ENCODE assay signal across 9 cellular contexts in the genomic region with DNA sequence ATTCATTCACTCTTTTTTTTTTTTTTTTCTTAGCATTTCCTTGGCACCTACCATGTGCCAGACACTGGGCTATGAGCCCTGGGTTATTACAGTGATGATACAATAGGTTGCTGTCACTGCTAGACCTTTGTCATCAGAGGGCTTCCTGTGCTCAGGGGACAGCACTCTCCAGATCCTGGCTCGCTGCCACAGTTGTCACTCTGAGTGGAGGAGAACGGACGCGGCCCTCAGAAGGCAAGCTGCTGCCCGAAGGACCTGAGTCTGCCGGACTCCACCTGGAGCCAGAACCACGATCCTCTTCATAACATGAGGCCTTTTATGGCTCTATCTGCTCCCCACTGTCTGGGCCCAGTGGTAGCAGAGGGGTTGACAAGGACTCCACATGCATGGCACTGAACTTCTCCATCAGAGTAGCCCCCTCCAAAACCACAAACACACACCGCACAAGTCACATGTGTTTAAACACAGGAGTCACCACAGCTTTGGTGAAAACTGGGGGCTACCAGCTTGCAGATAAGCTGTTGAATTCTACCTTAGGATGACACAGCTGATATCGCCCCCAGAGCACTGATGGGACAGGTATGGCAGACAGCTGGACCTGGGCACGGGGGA.
DNase-seq lines count a peak whose midpoint lies in the region; ATAC-seq and TF ChIP-seq lines count a peak whose summit lies in the region.
"Had no signal": no experiment of that assay in that cellular context is flagged by ENCODE, and none has a peak within 500 bp of the region (broad histone marks: within the 10 kb centered on the region; RNA-seq: fewer than 3 reads in every experiment).

No MANE protein-coding gene starts in this region.

- H3K9me3 Mint-ChIP-seq in Calu3 (ENCODE audit: low read depth, unreplicated experiment): no peaks in the 10 kb centered on the region

- peak overlapping the region in 2 of 3 donors; percentile 69 to 78 for H3K27ac ChIP-seq in right lobe of liver

- no peaks in the 10 kb centered on the region for H3K27me3 ChIP-seq in right lobe of liver

- CTCF ChIA-PET in Calu3 (lab: Charles Lee): no interaction called here

- H3K4me3 Mint-ChIP-seq in Calu3 (ENCODE audit: low read depth, unreplicated experiment): no peak overlapping the region

- peak overlapping the region in 1 of 3 donors; percentile 15 for H3K4me3 ChIP-seq in right lobe of liver

- H3K9me3 ChIP-seq in right lobe of liver: no peaks in the 10 kb centered on the region

- peaks cover 26% of the 10 kb centered on the region for H3K4me1 Mint-ChIP-seq in Calu3 (ENCODE audit: low read depth, unreplicated experiment)

- peaks cover 0 to 80% (median 42%) of the 10 kb centered on the region in 4 donors for H3K4me1 ChIP-seq in right lobe of liver

- ATAC-seq in right lobe of liver (peak in 1 of 4 donors; percentile 6), HG02981 (IDR thresholded peaks at IDR 0.05; ENCODE audit: unreplicated experiment) (no peak), GM18867 (IDR thresholded peaks at IDR 0.05; ENCODE audit: unreplicated experiment) (no peak)

- no peak overlapping the region for H3K27ac Mint-ChIP-seq in Calu3 (ENCODE audit: unreplicated experiment)

- H3K36me3 ChIP-seq in right lobe of liver: no peaks in the 10 kb centered on the region

- DNase-seq in AML-193 (lab: John Stamatoyannopoulos, UW) (peak; percentile 12 to 38), NCI-H1105 (lab: John Stamatoyannopoulos, UW) (peak; percentile 53), activated T-cell treated with anti-CD3 and anti-CD28 coated beads for 24 hours (ENCODE audit: low read depth) (peak; percentile 32), right lobe of liver (peak; percentile 72 to 75 (median 72)), dedifferentiated amniotic fluid mesenchymal stem cell (ENCODE audit: extremely low spot score) (no peak), Calu3 (no peak)
- DNase-seq: GOT3 had no signal

- no peak for TF ChIP-seq POLR2A in right lobe of liver (IDR thresholded peaks at IDR 0.05)

- intact Hi-C loops in right lobe of liver (cut with DNase I) (no loop called here), Calu3 (cut with micrococcal nuclease; ENCODE audit: unreplicated experiment) (no loop called here)

- TF ChIP-seq CTCF in right lobe of liver (IDR thresholded peaks at IDR 0.05) (no peak), Calu3 (IDR thresholded peaks at IDR 0.05; ENCODE audit: unreplicated experiment) (no peak)

- BruUV-seq in Calu3 (replicated peaks; lab: Mats Ljungman, UMichigan): no TSS peak

- H3K27me3 Mint-ChIP-seq in Calu3 (ENCODE audit: unreplicated experiment): no peaks in the 10 kb centered on the region

- 34% methylated on average over 5 of the region's 10 CpGs for WGBS in right lobe of liver (ENCODE audit: insufficient coverage, low coverage, low lambda C conversion rate, missing lambda C conversion rate)

- peaks cover 4% of the 10 kb centered on the region for H3K36me3 Mint-ChIP-seq in Calu3 (ENCODE audit: insufficient read depth, unreplicated experiment)

Comparison
In these comparisons a context has a peak if more than half of its experiments do, and no peak if none do; other contexts are left out.
1. DNase-seq: peak in AML-193 (2 of 2), NCI-H1105 (single experiment), activated T-cell treated with anti-CD3 and anti-CD28 coated beads for 24 hours (single experiment) and right lobe of liver (3 of 3); none in dedifferentiated amniotic fluid mesenchymal stem cell (single experiment) and Calu3 (single experiment).